In genomic region chr1:215992620-215993019, GRCh38 we compare ENCODE assay signal across 9 cellular contexts.
DNase-seq lines count a peak whose midpoint lies in the region; ATAC-seq, FAIRE-seq and TF ChIP-seq lines count a peak whose summit lies in the region.
"Had no signal": no experiment of that assay in that cellular context is flagged by ENCODE, and none has a peak within 500 bp of the region (broad histone marks: within the 10 kb centered on the region; RNA-seq: fewer than 3 reads in every experiment).

No MANE protein-coding gene starts in this region.

- no peaks in the 10 kb centered on the region for H3K79me1 ChIP-seq in H1 (ENCODE audit: low read depth, low read length)

- H3K4ac ChIP-seq in H1 (replicated peaks; ENCODE audit: insufficient read length, low read depth, low read length), result no peak overlapping the region

- H2AFZ ChIP-seq in H1 (ENCODE audit: low read length), result no peak overlapping the region

- CTCF ChIA-PET in BJ (lab: Yijun Ruan, JAX), result interaction anchor here (1.4 to 2.1 kb wide), 3 partner anchors 8 to 229 kb away, joined by 4 to 7 read pairs (median 4); no protein-coding TSS in a partner anchor
- CTCF ChIA-PET in H1 (lab: Charles Lee; ENCODE audit: partially characterized antibody), result interaction anchor here (1.1 to 1.4 kb wide), 4 partner anchors 46 to 243 kb away, joined by 3 to 4 read pairs (median 4); no protein-coding TSS in a partner anchor

- no peak overlapping the region for H4K91ac ChIP-seq in H1 (replicated peaks; ENCODE audit: insufficient read length, low read length)

- H2BK12ac ChIP-seq in H1 (ENCODE audit: low read depth, low read length), result no peak overlapping the region

- POLR2A ChIA-PET in BJ (lab: Charles Lee), result no interaction called here
- POLR2A ChIA-PET in H1 (lab: Charles Lee; ENCODE audit: partially characterized antibody), result no interaction called here

- TF ChIP-seq RAD21 in H1 (IDR thresholded peaks at IDR 0.05 in 1 of 2, conservative IDR thresholded peaks at IDR 0.05 in 1 of 2; ENCODE audit: low read depth in 2 of 2, low read length in 2 of 2), result peak; percentile 67 to 70

- no peak overlapping the region for H3K4me3 ChIP-seq in BJ (ENCODE audit: low read depth, low read length)
- H3K4me3 ChIP-seq in H1 (ENCODE audit: extremely low read depth in 1 of 4, insufficient read depth in 2 of 4, low read depth in 3 of 4, low read length in 4 of 4), result no peak overlapping the region

- H2BK5ac ChIP-seq in H1 (ENCODE audit: low read depth, low read length), result no peak overlapping the region

- no peak overlapping the region for H3K27ac ChIP-seq in H1 (ENCODE audit: low read depth, low read length)

- no peaks in the 10 kb centered on the region for H3K4me1 ChIP-seq in H1 (replicated peaks in 1 of 4; ENCODE audit: control insufficient read depth in 3 of 4, insufficient read depth in 4 of 4, low read length in 3 of 4)

- H3K14ac ChIP-seq in H1 (ENCODE audit: insufficient read length), result no peak overlapping the region

- no peaks in the 10 kb centered on the region for H3K9me3 ChIP-seq in H1 (ENCODE audit: insufficient read depth in 2 of 2, low read depth in 1 of 2, low read length in 1 of 2)

- H3K9ac ChIP-seq in H1 (replicated peaks in 1 of 4; ENCODE audit: extremely low read depth in 1 of 4, low read depth in 3 of 4, low read length in 3 of 4), result no peak overlapping the region

- no peak overlapping the region for H4K5ac ChIP-seq in H1 (ENCODE audit: insufficient read length, low read depth, low read length)

- no peak overlapping the region for H2BK15ac ChIP-seq in H1 (ENCODE audit: low read length)

- no peaks in the 10 kb centered on the region for H3K23me2 ChIP-seq in H1 (ENCODE audit: low read depth, low read length)

- H3K79me2 ChIP-seq in H1 (ENCODE audit: control insufficient read depth in 1 of 2, insufficient read depth in 2 of 2, low read length in 2 of 2), result no peaks in the 10 kb centered on the region

- no peak overlapping the region for H2AK5ac ChIP-seq in H1 (ENCODE audit: low read depth, low read length)

- no peak for DNase-seq in BJ (ENCODE audit: low read depth)
- peak; percentile 54 for DNase-seq in NCI-H2227 (lab: John Stamatoyannopoulos, UW; ENCODE audit: unreplicated experiment)
- no peak for DNase-seq in H1 (ENCODE audit: low read depth in 1 of 2, low spot score in 2 of 2)
- DNase-seq in stromal cell of bone marrow (ENCODE audit: low read depth), result peak; percentile 12
- no peak for DNase-seq in stimulated activated CD4-positive, alpha-beta T cell treated with anti-CD3 and anti-CD28 coated beads, Interleukin-4, amount 100 ng/mL, for 4 hours
- DNase-seq in mesenteric fat pad (ENCODE audit: low spot score), result no peak

- no peaks in the 10 kb centered on the region for H3K27me3 ChIP-seq in BJ (ENCODE audit: control insufficient read depth, insufficient read depth, low read length)
- no peaks in the 10 kb centered on the region for H3K27me3 ChIP-seq in H1 (replicated peaks in 1 of 4; ENCODE audit: control insufficient read depth in 3 of 4, extremely low read depth in 1 of 4, insufficient read depth in 3 of 4, low read length in 3 of 4)

- no peak overlapping the region for H3K4me2 ChIP-seq in H1 (ENCODE audit: insufficient read depth in 1 of 2, low read depth in 2 of 2, low read length in 2 of 2)

- ATAC-seq in GM21367 (IDR thresholded peaks at IDR 0.05; ENCODE audit: unreplicated experiment) (peak; percentile 53), GM21515 (IDR thresholded peaks at IDR 0.05; ENCODE audit: unreplicated experiment) (no peak)

- H3K23ac ChIP-seq in H1 (ENCODE audit: insufficient read length), result no peak overlapping the region

- TF ChIP-seq CTCF in BJ (IDR thresholded peaks at IDR 0.05; ENCODE audit: insufficient read depth, low read depth, low read length) (peak; percentile 47), H1 (IDR thresholded peaks at IDR 0.05; ENCODE audit: control extremely low read depth in 1 of 3, insufficient read depth in 1 of 3, low read depth in 1 of 3, low read length in 3 of 3) (peak in 2 of 3 experiments; percentile 12 to 48; a peak in 2 of 4 replicates)

- no peak for TF ChIP-seq POLR2A in H1 (IDR thresholded peaks at IDR 0.05; ENCODE audit: control extremely low read depth in 1 of 2, low read depth in 2 of 2, low read length in 2 of 2)

- H2BK20ac ChIP-seq in H1 (ENCODE audit: low read length), result no peak overlapping the region

- H3K36me3 ChIP-seq in BJ (ENCODE audit: control insufficient read depth, insufficient read depth, low read length) (no peaks in the 10 kb centered on the region), H1 (ENCODE audit: control insufficient read depth in 2 of 4, insufficient read depth in 4 of 4, low read length in 3 of 4) (no peaks in the 10 kb centered on the region)

- H3K56ac ChIP-seq in H1 (replicated peaks; ENCODE audit: insufficient read length, low read depth, low read length), result no peak overlapping the region

- no peak for FAIRE-seq in H1 (lab: Jason Lieb, UNC)
- FAIRE-seq: colon had no signal

- no peak overlapping the region for H2BK120ac ChIP-seq in H1 (replicated peaks; ENCODE audit: low read depth, low read length)

- H4K8ac ChIP-seq in H1 (ENCODE audit: extremely low read depth, insufficient read depth, low read length), result no peak overlapping the region

- 48% methylated on average over 3 of the region's 3 CpGs; no CpG with 5 or more reads in 1 of the 2 experiments for WGBS in H1 (ENCODE audit: extremely low coverage in 1 of 2, insufficient coverage in 1 of 2, insufficient read length in 1 of 2, insufficient replicate concordance in 2 of 2, low coverage in 1 of 2, low lambda C conversion rate in 2 of 2, missing lambda C conversion rate in 1 of 2), 2 experiments

- no peak for TF ChIP-seq EP300 in H1 (IDR thresholded peaks at IDR 0.05; ENCODE audit: borderline replicate concordance in 1 of 2, low read depth in 2 of 2, low read length in 2 of 2)

- H3K18ac ChIP-seq in H1 (ENCODE audit: extremely low read depth, low read length), result no peak overlapping the region

- no peaks in the 10 kb centered on the region for H4K20me1 ChIP-seq in H1 (replicated peaks in 1 of 2; ENCODE audit: control insufficient read depth in 1 of 2, insufficient read depth in 2 of 2, low read length in 2 of 2)

TF ChIP-seq in H1, 55 proteins besides CTCF, POLR2A, EP300 and RAD21:
- TF ChIP-seq HDAC6 (IDR thresholded peaks at IDR 0.05; ENCODE audit: low read depth, low read length) (no peak), CREB1 (IDR thresholded peaks at IDR 0.05) (no peak)

Comparison
In these comparisons a context has a peak if more than half of its experiments do, and no peak if none do; other contexts are left out.
1. DNase-seq: peak in NCI-H2227 (single experiment) and stromal cell of bone marrow (single experiment); none in BJ (single experiment), H1 (0 of 2), stimulated activated CD4-positive, alpha-beta T cell treated with anti-CD3 and anti-CD28 coated beads, Interleukin-4, amount 100 ng/mL, for 4 hours (0 of 2) and mesenteric fat pad (single experiment).